12 cellular contexts compared by ENCODE assay signal in genomic region chr15:45157974-45158373, GRCh38. TPM values are rescaled to one million over a fixed set of nuclear protein-coding genes. Genes with fewer than 3 reads are reported as not detected.
DNase-seq lines count a peak whose midpoint lies in the region; ATAC-seq and TF ChIP-seq lines count a peak whose summit lies in the region.
"Had no signal": no experiment of that assay in that cellular context is flagged by ENCODE, and none has a peak within 500 bp of the region (broad histone marks: within the 10 kb centered on the region; RNA-seq: fewer than 3 reads in every experiment).

No MANE protein-coding gene starts in this region.

- H3K27me3 ChIP-seq in left ventricle myocardium inferior (ENCODE audit: low read depth) = no peaks in the 10 kb centered on the region
- no peaks in the 10 kb centered on the region for H3K27me3 ChIP-seq in right cardiac atrium (ENCODE audit: control insufficient read depth, insufficient read depth)

- DNase-seq in Right ventricle myocardium inferior (ENCODE audit: missing footprints) = peak; percentile 25
- no peak for DNase-seq in left ventricle myocardium inferior
- peak in 45 of 58 donors; percentile 11 to 76 (median 45) for DNase-seq in anterior cingulate cortex (lab: John Stamatoyannopoulos, UW)
- peak in 2 of 3 donors; percentile 41 to 55 for DNase-seq in right cardiac atrium
- no peak for DNase-seq in NCI-H1694 treated with DMSO at 0.1 percent for 48 hours (lab: John Stamatoyannopoulos, UW)
- no peak for DNase-seq in CD14-positive monocyte (ENCODE audit: low spot score)
- no peak for DNase-seq in SW 1271 (lab: John Stamatoyannopoulos, UW)
- DNase-seq: CD8-positive, alpha-beta memory T cell; NCI-H2171 treated with DMSO at 0.1 percent for 48 hours; WERI-Rb-1 had no signal

- H3K9me3 ChIP-seq in left ventricle myocardium inferior (replicated peaks) (no peaks in the 10 kb centered on the region), right cardiac atrium (ENCODE audit: control insufficient read depth, low read length) (no peaks in the 10 kb centered on the region)

- 59% methylated on average over 1 of the region's 1 CpG for WGBS in right cardiac atrium

- H3K4me1 Mint-ChIP-seq in CD14-positive monocyte = peaks cover 7% of the 10 kb centered on the region

- H3K4me1 ChIP-seq in left ventricle myocardium inferior = peaks cover 7% of the 10 kb centered on the region
- H3K4me1 ChIP-seq in right cardiac atrium (ENCODE audit: control insufficient read depth, insufficient read depth, low read length) = no peaks in the 10 kb centered on the region

- intact Hi-C loops in Right ventricle myocardium inferior (cut with DNase I) (no loop called here), left ventricle myocardium inferior (cut with micrococcal nuclease) (loop anchor here (10.0 kb wide), 1 partner anchor 97 kb away; the partner anchor contains the start of gene SLC28A2), right cardiac atrium (cut with DNase I) (no loop called here), CD14-positive monocyte (cut with micrococcal nuclease) (no loop called here)

- H3K4me3 ChIP-seq in left ventricle myocardium inferior (no peak overlapping the region), right cardiac atrium (ENCODE audit: low read length) (no peak overlapping the region)

- H3K9me3 Mint-ChIP-seq in CD14-positive monocyte = peaks cover 0 to 3% (median 0%) of the 10 kb centered on the region in 7 donors
- H3K9me3 Mint-ChIP-seq: CD8-positive, alpha-beta memory T cell had no signal

- H3K4me3 Mint-ChIP-seq in CD14-positive monocyte = no peak overlapping the region

- ATAC-seq in Right ventricle myocardium inferior (no peak), right cardiac atrium (peak in 1 of 2 donors; percentile 35)

- peak overlapping the region in 2 of 7 donors; percentile 11 to 21 for H3K27ac Mint-ChIP-seq in CD14-positive monocyte

- peaks cover 0 to 2% of the 10 kb centered on the region in 2 donors for H3K36me3 Mint-ChIP-seq in CD14-positive monocyte

- no peaks in the 10 kb centered on the region for H3K36me3 ChIP-seq in left ventricle myocardium inferior
- H3K36me3 ChIP-seq: WERI-Rb-1 had no signal

- H3K27ac ChIP-seq in left ventricle myocardium inferior (replicated peaks) (no peak overlapping the region), right cardiac atrium (ENCODE audit: low read length) (no peak overlapping the region), temporal lobe (ENCODE audit: low read depth, low read length) (peak overlapping the region; percentile 69)
- H3K27ac ChIP-seq: WERI-Rb-1 had no signal

- TF ChIP-seq CTCF in left ventricle myocardium inferior (IDR thresholded peaks at IDR 0.05; ENCODE audit: borderline replicate concordance) (no peak), CD14-positive monocyte (IDR thresholded peaks at IDR 0.05) (no peak)

- H3K27me3 Mint-ChIP-seq in CD14-positive monocyte (ENCODE audit: low read depth in 3 of 3) = peaks cover 0 to 9% (median 6%) of the 10 kb centered on the region in 3 donors

RNA-seq across cellular contexts. Expression of gene DUOX1, which starts 28.2 kb away (rescaled TPM):
- 1.0 TPM for total RNA-seq in Right ventricle myocardium inferior
- 0.80 TPM for total RNA-seq in left ventricle myocardium inferior
- total RNA-seq in right cardiac atrium = 1 to 10 TPM; 1.9 to 6.1 (median 3.6) TPM
- 2.0 TPM for polyA plus RNA-seq in right cardiac atrium
- not detected for total RNA-seq in temporal lobe
- polyA plus RNA-seq in CD14-positive monocyte = under 1 TPM in 1 of 2 donors, not detected in 1; 0.22 TPM
- polyA plus RNA-seq: neural cell had no signal

RNA-seq across cellular contexts. Expression of gene DUOXA1, which starts 28.3 kb away (rescaled TPM):
- total RNA-seq in Right ventricle myocardium inferior (0.68 TPM), left ventricle myocardium inferior (0.30 TPM), right cardiac atrium (1 to 10 TPM in 3 of 4 donors, under 1 TPM in 1; 0.72 to 2.1 (median 1.7) TPM), temporal lobe (under 0.01 TPM)
- polyA plus RNA-seq in right cardiac atrium (1.2 TPM), CD14-positive monocyte (not detected)
- polyA plus RNA-seq: neural cell had no signal

RNA-seq across cellular contexts. Expression of gene SHF, which starts 29.8 kb away (rescaled TPM):
- total RNA-seq in Right ventricle myocardium inferior (3.9 TPM), left ventricle myocardium inferior (4.4 TPM), right cardiac atrium (10 to 100 TPM in 2 of 4 donors, 1 to 10 TPM in 2; 8.1 to 13.2 (median 10.6) TPM), temporal lobe (46.7 TPM)
- polyA plus RNA-seq in right cardiac atrium (8.8 TPM), CD14-positive monocyte (under 1 TPM; 0.58 to 0.70 TPM)

RNA-seq across cellular contexts. Expression of gene DUOXA2, which starts 43.8 kb away (rescaled TPM):
- total RNA-seq in Right ventricle myocardium inferior (not detected), left ventricle myocardium inferior (not detected), right cardiac atrium (not detected), temporal lobe (not detected)
- polyA plus RNA-seq in right cardiac atrium (0.05 TPM), CD14-positive monocyte (not detected)
- total RNA-seq: CD8-positive, alpha-beta memory T cell had no signal
- polyA plus RNA-seq: CD8-positive, alpha-beta memory T cell; neural cell had no signal

RNA-seq across cellular contexts. Expression of gene DUOX2, which starts 44.0 kb away (rescaled TPM):
- total RNA-seq in Right ventricle myocardium inferior (0.08 TPM), left ventricle myocardium inferior (0.05 TPM), right cardiac atrium (under 1 TPM; 0.39 to 0.63 (median 0.43) TPM), temporal lobe (not detected)
- polyA plus RNA-seq in right cardiac atrium (0.41 TPM), CD14-positive monocyte (not detected)
- total RNA-seq: CD8-positive, alpha-beta memory T cell had no signal
- polyA plus RNA-seq: CD8-positive, alpha-beta memory T cell; neural cell had no signal

Comparison
In these comparisons a context has a peak if more than half of its experiments do, and no peak if none do; other contexts are left out.
1. DNase-seq: peak in Right ventricle myocardium inferior (single experiment), anterior cingulate cortex (45 of 58) and right cardiac atrium (2 of 3); none in left ventricle myocardium inferior (single experiment), NCI-H1694 treated with DMSO at 0.1 percent for 48 hours (single experiment), CD14-positive monocyte (single experiment) and SW 1271 (0 of 2).